In genomic region chr1:31704261-31705079, GRCh38 we compare ENCODE assay signal across 8 cellular contexts. TPM values are rescaled to one million over a fixed set of nuclear protein-coding genes. Genes with fewer than 3 reads are reported as not detected.
DNase-seq lines count a peak whose midpoint lies in the region; ATAC-seq and TF ChIP-seq lines count a peak whose summit lies in the region.

No MANE protein-coding gene starts in this region.

- H3K4me1 Mint-ChIP-seq in HFFc6 (ENCODE audit: low read depth) = peaks cover 88% of the 10 kb centered on the region
- H3K4me1 Mint-ChIP-seq in activated CD8-positive, alpha-beta T cell treated with anti-CD3 and anti-CD28 coated beads for 36 hours (ENCODE audit: low read depth) = peaks cover 44% of the 10 kb centered on the region
- peaks cover 16% of the 10 kb centered on the region for H3K4me1 Mint-ChIP-seq in Caco-2 (ENCODE audit: low read depth, unreplicated experiment)

- H3K27me3 ChIP-seq in Caco-2 (replicated peaks; ENCODE audit: control insufficient read depth, insufficient read depth, low read length) = no peaks in the 10 kb centered on the region

- H3K27me3 Mint-ChIP-seq in HFFc6 (ENCODE audit: insufficient read depth) = peaks cover 2% of the 10 kb centered on the region
- peaks cover 32% of the 10 kb centered on the region for H3K27me3 Mint-ChIP-seq in activated CD8-positive, alpha-beta T cell treated with anti-CD3 and anti-CD28 coated beads for 36 hours
- no peaks in the 10 kb centered on the region for H3K27me3 Mint-ChIP-seq in Caco-2 (ENCODE audit: insufficient read depth, unreplicated experiment)

- H3K4me3 ChIP-seq in skin epidermis (peak overlapping the region; percentile 26 to 54 (median 44)), Caco-2 (ENCODE audit: low read depth, low read length) (no peak overlapping the region)

- POLR2A ChIA-PET in activated CD8-positive, alpha-beta T cell treated with anti-CD3 and anti-CD28 coated beads for 36 hours (lab: Charles Lee) = interaction anchor here (0.5 to 1.2 kb wide), 3 partner anchors 42 to 100 kb away, joined by 3 to 4 read pairs (median 3); no protein-coding TSS in a partner anchor
- POLR2A ChIA-PET in Caco-2 (lab: Charles Lee) = interaction anchor here (0.6 kb wide), 1 partner anchor 46 kb away, joined by 4 read pairs; no protein-coding TSS in a partner anchor
- POLR2A ChIA-PET in GM10248 (lab: Yijun Ruan, JAX) = interaction anchor here (0.6 to 0.7 kb wide), 2 partner anchors 70 to 88 kb away, joined by 3 to 4 read pairs; no protein-coding TSS in a partner anchor

- H3K36me3 ChIP-seq in Caco-2 (ENCODE audit: control insufficient read depth, insufficient read depth, low read length) = no peaks in the 10 kb centered on the region

- DNase-seq in HFFc6 (peak; percentile 43), left cardiac atrium (peak; percentile 39), Caco-2 (no peak), CD1c-positive myeloid dendritic cell (ENCODE audit: extremely low spot score) (no peak), GM10248 (ENCODE audit: extremely low spot score) (no peak)
- DNase-seq in activated CD8-positive, alpha-beta T cell treated with anti-CD3 and anti-CD28 coated beads for 36 hours = no peak

- peak; percentile 22 for ATAC-seq in activated CD8-positive, alpha-beta T cell treated with anti-CD3 and anti-CD28 coated beads for 36 hours
- ATAC-seq in left cardiac atrium = peak; percentile 12 to 22
- no peak for ATAC-seq in HG03175 (IDR thresholded peaks at IDR 0.05; ENCODE audit: unreplicated experiment)

- H3K27ac Mint-ChIP-seq in HFFc6 (peak overlapping the region; percentile 92), Caco-2 (ENCODE audit: unreplicated experiment) (no peak overlapping the region)
- H3K27ac Mint-ChIP-seq in activated CD8-positive, alpha-beta T cell treated with anti-CD3 and anti-CD28 coated beads for 36 hours = no peak overlapping the region

- peak overlapping the region; percentile 95 for H3K4me3 Mint-ChIP-seq in HFFc6
- H3K4me3 Mint-ChIP-seq in activated CD8-positive, alpha-beta T cell treated with anti-CD3 and anti-CD28 coated beads for 36 hours = no peak overlapping the region
- H3K4me3 Mint-ChIP-seq in Caco-2 (ENCODE audit: unreplicated experiment) = no peak overlapping the region

- H3K4me1 ChIP-seq in Caco-2 = peaks cover 13% of the 10 kb centered on the region

- H3K27ac ChIP-seq in skin epidermis = peak overlapping the region in 20 of 21 experiments; percentile 53 to 93 (median 85)

- no peaks in the 10 kb centered on the region for H3K9me3 ChIP-seq in Caco-2

- H3K36me3 Mint-ChIP-seq in HFFc6 (ENCODE audit: low read depth) (peaks cover 9% of the 10 kb centered on the region; the same call in 1 of the 2 replicates), Caco-2 (ENCODE audit: insufficient read depth, unreplicated experiment) (no peaks in the 10 kb centered on the region)
- H3K36me3 Mint-ChIP-seq in activated CD8-positive, alpha-beta T cell treated with anti-CD3 and anti-CD28 coated beads for 36 hours (ENCODE audit: low read depth) = no peaks in the 10 kb centered on the region

- CTCF ChIA-PET in activated CD8-positive, alpha-beta T cell treated with anti-CD3 and anti-CD28 coated beads for 36 hours (lab: Charles Lee) = interaction anchor here (0.6 to 5.9 kb wide), 10 partner anchors 10 to 260 kb away, joined by 3 to 51 read pairs (median 6); no protein-coding TSS in a partner anchor
- CTCF ChIA-PET in Caco-2 (lab: Charles Lee) (interaction anchor here (1.0 kb wide), 1 partner anchor 85 kb away, joined by 8 read pairs; no protein-coding TSS in a partner anchor), GM10248 (lab: Yijun Ruan, JAX) (interaction anchor here (1.0 to 7.2 kb wide), 11 partner anchors 12 to 86 kb away, joined by 3 to 61 read pairs (median 5); no protein-coding TSS in a partner anchor)

- no TSS peak for BruUV-seq in Caco-2 (replicated peaks; lab: Mats Ljungman, UMichigan)

- intact Hi-C loops in activated CD8-positive, alpha-beta T cell treated with anti-CD3 and anti-CD28 coated beads for 36 hours (cut with micrococcal nuclease) = loop anchor here (5.0 kb wide), 1 partner anchor 42 kb away; no protein-coding TSS in a partner anchor
- intact Hi-C loops in left cardiac atrium (cut with DNase I) (loop anchor here in 1 of 2 donors (5.0 kb wide), 1 partner anchor 37 kb away; no protein-coding TSS in a partner anchor), Caco-2 (cut with micrococcal nuclease; ENCODE audit: unreplicated experiment) (loop anchor here (5.0 kb wide), 1 partner anchor 42 kb away; no protein-coding TSS in a partner anchor)

- no peaks in the 10 kb centered on the region for H3K9me3 Mint-ChIP-seq in HFFc6
- H3K9me3 Mint-ChIP-seq in activated CD8-positive, alpha-beta T cell treated with anti-CD3 and anti-CD28 coated beads for 36 hours = no peaks in the 10 kb centered on the region
- no peaks in the 10 kb centered on the region for H3K9me3 Mint-ChIP-seq in Caco-2 (ENCODE audit: unreplicated experiment)

- TF ChIP-seq CTCF in HFFc6 (IDR thresholded peaks at IDR 0.05) (no peak; the same call in 1 of the 2 replicates), Caco-2 (IDR thresholded peaks at IDR 0.05; ENCODE audit: insufficient read depth in 1 of 2, low read depth in 1 of 2, low read length in 1 of 2, severe bottlenecking in 1 of 2, unreplicated experiment in 1 of 2) (no peak), GM10248 (IDR thresholded peaks at IDR 0.05; ENCODE audit: control extremely low read depth, extremely low read depth, low read depth, missing control alignments) (no peak)
- no peak for TF ChIP-seq CTCF in activated CD8-positive, alpha-beta T cell treated with anti-CD3 and anti-CD28 coated beads for 36 hours (IDR thresholded peaks at IDR 0.05)

RNA-seq across cellular contexts. Expression of gene COL16A1, which starts 0.7 kb away (rescaled TPM):
- 100 to 1,000 TPM in 1 of 6 experiments, 10 to 100 TPM in 5; 74.1 to 100 (median 87.6) TPM for total RNA-seq in HFFc6 (2021; fragmentation: NEBNext Ultra II Directional; extraction: Animal tissue kit (Norgen Biotek cat#: 25700))
- total RNA-seq in activated CD8-positive, alpha-beta T cell treated with anti-CD3 and anti-CD28 coated beads for 36 hours = under 1 TPM in 1 of 2 experiments, not detected in 1; 0.34 TPM
- total RNA-seq in left cardiac atrium = 10 to 100 TPM; 19.8 to 27.5 TPM
- total RNA-seq in Caco-2 (2022) = 0.44 and 0.50 TPM in 2 replicates

RNA-seq across cellular contexts. Expression of gene ADGRB2, which starts 59.7 kb away (rescaled TPM):
- total RNA-seq in HFFc6 (2021; fragmentation: NEBNext Ultra II Directional; extraction: Animal tissue kit (Norgen Biotek cat#: 25700)) = 1 to 10 TPM; 4.9 to 8.8 (median 6.4) TPM
- total RNA-seq in activated CD8-positive, alpha-beta T cell treated with anti-CD3 and anti-CD28 coated beads for 36 hours = under 1 TPM; 0.54 to 0.56 TPM
- total RNA-seq in left cardiac atrium = 10 to 100 TPM; 14.0 to 18.7 TPM
- 1.4 and 2.2 TPM in 2 replicates for total RNA-seq in Caco-2 (2022)

RNA-seq across cellular contexts. Expression of gene PEF1, which starts 59.8 kb away (rescaled TPM):
- total RNA-seq in HFFc6 (2021; fragmentation: NEBNext Ultra II Directional; extraction: Animal tissue kit (Norgen Biotek cat#: 25700)) = 10 to 100 TPM; 65.8 to 81.3 (median 69.3) TPM
- 10 to 100 TPM; 58.1 to 61.9 TPM for total RNA-seq in activated CD8-positive, alpha-beta T cell treated with anti-CD3 and anti-CD28 coated beads for 36 hours
- total RNA-seq in left cardiac atrium = 10 to 100 TPM; 32.3 to 44.7 TPM
- total RNA-seq in Caco-2 (2022) = 21.9 and 22.1 TPM in 2 replicates

Comparison
In these comparisons a context has a peak if more than half of its experiments do, and no peak if none do; other contexts are left out.
1. DNase-seq: peak in HFFc6 (single experiment) and left cardiac atrium (single experiment); none in activated CD8-positive, alpha-beta T cell treated with anti-CD3 and anti-CD28 coated beads for 36 hours (single experiment), Caco-2 (0 of 2), CD1c-positive myeloid dendritic cell (single experiment) and GM10248 (single experiment).
2. RNA of gene COL16A1, which starts 0.7 kb away (total RNA-seq): 74.1 to 100 TPM in HFFc6 and 19.8 to 27.5 TPM in left cardiac atrium; 0.44 to 0.50 TPM in Caco-2 and 0.34 TPM in activated CD8-positive, alpha-beta T cell treated with anti-CD3 and anti-CD28 coated beads for 36 hours; every median in the first group is over 10 times any median in the second.